Comparison of ENCODE assay signal across 2 cellular contexts in genomic region chr7:123533553-123533917, GRCh38.
TF ChIP-seq lines count a peak whose summit lies in the region.

No MANE protein-coding gene starts in this region.

TF ChIP-seq in A549, 52 proteins besides CTCF, POLR2A, EP300 and RAD21:
- TF ChIP-seq EHF (CRISPR knock-in tag; IDR thresholded peaks at IDR 0.05) (no peak), EHMT2 (IDR thresholded peaks at IDR 0.05; ENCODE audit: low read depth) (no peak), SMC3 (IDR thresholded peaks at IDR 0.05) (no peak), USF2 (IDR thresholded peaks at IDR 0.05) (no peak), ZSCAN20 (CRISPR knock-in tag; IDR thresholded peaks at IDR 0.05) (no peak), TP53 (CRISPR knock-in tag; IDR thresholded peaks at IDR 0.05) (no peak), BCL3 (IDR thresholded peaks at IDR 0.05) (no peak), SREBF2 (IDR thresholded peaks at IDR 0.05) (no peak), REST (IDR thresholded peaks at IDR 0.05) (no peak), HOXA7 (CRISPR knock-in tag; IDR thresholded peaks at IDR 0.05) (no peak), FOSB (CRISPR knock-in tag; IDR thresholded peaks at IDR 0.05) (no peak), HOXB13 (CRISPR knock-in tag; IDR thresholded peaks at IDR 0.05; ENCODE audit: low read depth) (no peak)
- TF ChIP-seq, protein P1, sequence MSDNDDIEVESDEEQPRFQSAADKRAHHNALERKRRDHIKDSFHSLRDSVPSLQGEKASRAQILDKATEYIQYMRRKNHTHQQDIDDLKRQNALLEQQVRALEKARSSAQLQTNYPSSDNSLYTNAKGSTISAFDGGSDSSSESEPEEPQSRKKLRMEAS (IDR thresholded peaks at IDR 0.05) = no peak

TF ChIP-seq in HCT116, 20 proteins besides CTCF, POLR2A, EP300 and RAD21:
- TF ChIP-seq REST (IDR thresholded peaks at IDR 0.05; ENCODE audit: low read depth) (no peak), ATF3 (IDR thresholded peaks at IDR 0.05) (no peak), EGR1 (IDR thresholded peaks at IDR 0.05; ENCODE audit: low read depth) (no peak), ELF1 (IDR thresholded peaks at IDR 0.05; ENCODE audit: borderline replicate concordance, low read depth) (no peak), CEBPB (IDR thresholded peaks at IDR 0.05; ENCODE audit: low read depth) (no peak), EZH2 (IDR thresholded peaks at IDR 0.05) (no peak), ZNF274 (IDR thresholded peaks at IDR 0.05; ENCODE audit: low read depth, low read length) (no peak), ZFX (IDR thresholded peaks at IDR 0.05) (no peak), TCF7L2 (IDR thresholded peaks at IDR 0.05; ENCODE audit: borderline replicate concordance, extremely low read depth, insufficient read depth, insufficient read length) (no peak), EZH2phosphoT487 (IDR thresholded peaks at IDR 0.05; ENCODE audit: borderline replicate concordance) (no peak), SIN3A (IDR thresholded peaks at IDR 0.05; ENCODE audit: low read depth) (no peak), ZBTB33 (IDR thresholded peaks at IDR 0.05; ENCODE audit: extremely low read depth, insufficient replicate concordance, low read length) (no peak), FOSL1 (IDR thresholded peaks at IDR 0.05; ENCODE audit: low read depth) (no peak), POLR2AphosphoS5 (IDR thresholded peaks at IDR 0.05; ENCODE audit: low read depth, low read length) (no peak)
- TF ChIP-seq, protein P1 (IDR thresholded peaks at IDR 0.05) = no peak
